ENCODE assay signal across 15 cellular contexts in genomic region chr6:169896826-169897456, GRCh38.
DNase-seq lines count a peak whose midpoint lies in the region; ATAC-seq and TF ChIP-seq lines count a peak whose summit lies in the region.
"Had no signal": no experiment of that assay in that cellular context is flagged by ENCODE, and none has a peak within 500 bp of the region (broad histone marks: within the 10 kb centered on the region; RNA-seq: fewer than 3 reads in every experiment).

No MANE protein-coding gene starts in this region.

- H3K27me3 Mint-ChIP-seq in endodermal cell (ENCODE audit: insufficient read depth), result peaks cover 4% of the 10 kb centered on the region

- H3K4me2 ChIP-seq in osteoblast (ENCODE audit: insufficient read depth, low read length), result no peak overlapping the region
- H3K4me2 ChIP-seq: BLaER1 treated with 17β-estradiol and CSF1 and Interleukin-3, amounts not matched to agents 10 nM and 100 nM had no signal

- no peak for TF ChIP-seq CTCF in endodermal cell (conservative IDR thresholded peaks at IDR 0.05)
- TF ChIP-seq CTCF in osteoblast (IDR thresholded peaks at IDR 0.05; ENCODE audit: extremely low read depth, low read depth, low read length), result no peak
- TF ChIP-seq CTCF in upper lobe of left lung (IDR thresholded peaks at IDR 0.05), result no peak

- 92 to 98% methylated on average over 16 to 17 of the region's 17 CpGs for WGBS in endodermal cell (ENCODE audit: insufficient coverage in 1 of 2, insufficient read length in 1 of 2), 2 experiments
- 95% methylated on average over 17 of the region's 17 CpGs for WGBS in upper lobe of left lung, 2 donors

- H3K4me3 Mint-ChIP-seq in endodermal cell, result no peak overlapping the region
- H3K4me3 Mint-ChIP-seq: CD4-positive, CD25-positive, alpha-beta regulatory T cell; HFFc6 had no signal

- no peak for TF ChIP-seq POLR2A in upper lobe of left lung (IDR thresholded peaks at IDR 0.05)

- peaks cover 5% of the 10 kb centered on the region for H3K4me1 Mint-ChIP-seq in endodermal cell

- TF ChIP-seq EP300 in upper lobe of left lung (IDR thresholded peaks at IDR 0.05), result no peak

- no peak overlapping the region for H3K27ac ChIP-seq in endodermal cell (ENCODE audit: low read depth, low read length)
- H3K27ac ChIP-seq in osteoblast (ENCODE audit: low read depth, low read length), result no peak overlapping the region
- H3K27ac ChIP-seq in upper lobe of left lung, result no peak overlapping the region
- H3K27ac ChIP-seq: 22Rv1; BLaER1 treated with 17β-estradiol and CSF1 and Interleukin-3, amounts not matched to agents 10 nM and 100 nM had no signal

- H3K9me3 ChIP-seq in endodermal cell (ENCODE audit: control insufficient read depth, low read length), result no peaks in the 10 kb centered on the region
- H3K9me3 ChIP-seq in osteoblast (ENCODE audit: low read depth, low read length), result no peaks in the 10 kb centered on the region
- no peaks in the 10 kb centered on the region for H3K9me3 ChIP-seq in upper lobe of left lung

- H3K27me3 ChIP-seq in endodermal cell (ENCODE audit: control insufficient read depth, insufficient read depth, low read length, poor library complexity, severe bottlenecking) (no peaks in the 10 kb centered on the region), osteoblast (ENCODE audit: insufficient read depth, low read length) (no peaks in the 10 kb centered on the region), upper lobe of left lung (no peaks in the 10 kb centered on the region)

- H3K9ac ChIP-seq in endodermal cell (ENCODE audit: extremely low read depth, low read length, poor library complexity, severe bottlenecking), result no peak overlapping the region
- H3K9ac ChIP-seq: BLaER1 treated with 17β-estradiol and CSF1 and Interleukin-3, amounts not matched to agents 10 nM and 100 nM had no signal

- H3K9me3 Mint-ChIP-seq in endodermal cell, result no peaks in the 10 kb centered on the region

- H2AFZ ChIP-seq in osteoblast (ENCODE audit: low read length), result no peak overlapping the region

- no peak overlapping the region for H3K4me3 ChIP-seq in endodermal cell (ENCODE audit: low read length)
- H3K4me3 ChIP-seq in osteoblast (ENCODE audit: insufficient read depth, low read length), result no peak overlapping the region
- no peak overlapping the region for H3K4me3 ChIP-seq in upper lobe of left lung
- H3K4me3 ChIP-seq: BLaER1 treated with 17β-estradiol and CSF1 and Interleukin-3, amounts not matched to agents 10 nM and 100 nM had no signal

- H4K20me1 ChIP-seq in osteoblast (ENCODE audit: insufficient read depth, low read length), result no peaks in the 10 kb centered on the region
- H4K20me1 ChIP-seq: BLaER1 treated with 17β-estradiol and CSF1 and Interleukin-3, amounts not matched to agents 10 nM and 100 nM had no signal

- no peaks in the 10 kb centered on the region for H3K79me2 ChIP-seq in osteoblast (ENCODE audit: insufficient read depth, low read length)

- no peaks in the 10 kb centered on the region for H3K4me1 ChIP-seq in endodermal cell (ENCODE audit: control insufficient read depth, insufficient read depth, low read length)
- H3K4me1 ChIP-seq in osteoblast (ENCODE audit: insufficient read depth, low read length), result no peaks in the 10 kb centered on the region
- H3K4me1 ChIP-seq in upper lobe of left lung, result no peaks in the 10 kb centered on the region

- no peaks in the 10 kb centered on the region for H3K36me3 Mint-ChIP-seq in endodermal cell (ENCODE audit: low read depth)
- H3K36me3 Mint-ChIP-seq: CD4-positive, CD25-positive, alpha-beta regulatory T cell had no signal

- H3K27ac Mint-ChIP-seq in endodermal cell, result no peak overlapping the region
- H3K27ac Mint-ChIP-seq: HFFc6 had no signal

- H3K36me3 ChIP-seq in endodermal cell (ENCODE audit: control insufficient read depth, insufficient read depth, low read length), result no peaks in the 10 kb centered on the region
- no peaks in the 10 kb centered on the region for H3K36me3 ChIP-seq in osteoblast (ENCODE audit: insufficient read depth, low read length)
- H3K36me3 ChIP-seq in upper lobe of left lung, result no peaks in the 10 kb centered on the region
- H3K36me3 ChIP-seq: BLaER1 treated with 17β-estradiol and CSF1 and Interleukin-3, amounts not matched to agents 10 nM and 100 nM had no signal

- peak; percentile 43 for DNase-seq in activated CD8-positive, alpha-beta memory T cell treated with anti-CD3 and anti-CD28 coated beads for 24 hours
- DNase-seq in activated CD8-positive, alpha-beta memory T cell treated with anti-CD3 and anti-CD28 coated beads, Interleukin-2, amount 50 U/mL, for 4 hours, result no peak
- DNase-seq in endodermal cell, result peak; percentile 21
- peak; percentile 45 for DNase-seq in osteoblast (ENCODE audit: insufficient read length, low spot score, missing footprints)
- peak in 1 of 2 donors; percentile 44 for DNase-seq in upper lobe of left lung
- DNase-seq in AG20443 (ENCODE audit: low spot score), result no peak
- DNase-seq: CD4-positive, CD25-positive, alpha-beta regulatory T cell; DMS53; GF-D8; HCEC 1CT; HFFc6 had no signal

- ATAC-seq in upper lobe of left lung (ENCODE audit: low FRiP score in 2 of 2), result peak; percentile 13 to 14
- ATAC-seq in GM18907 (IDR thresholded peaks at IDR 0.05; ENCODE audit: unreplicated experiment), result no peak
- ATAC-seq in GM21447 (IDR thresholded peaks at IDR 0.05; ENCODE audit: unreplicated experiment), result no peak

Comparison
In these comparisons a context has a peak if more than half of its experiments do, and no peak if none do; other contexts are left out.
1. DNase-seq: peak in activated CD8-positive, alpha-beta memory T cell treated with anti-CD3 and anti-CD28 coated beads for 24 hours (single experiment), endodermal cell (single experiment) and osteoblast (single experiment); none in activated CD8-positive, alpha-beta memory T cell treated with anti-CD3 and anti-CD28 coated beads, Interleukin-2, amount 50 U/mL, for 4 hours (single experiment) and AG20443 (single experiment).
2. ATAC-seq: peak in upper lobe of left lung (2 of 2); none in GM18907 (single experiment) and GM21447 (single experiment).